In genomic region chr4:43402393-43402792, GRCh38 we compare ENCODE assay signal across 6 cellular contexts.
"Had no signal": no experiment of that assay in that cellular context is flagged by ENCODE, and none has a peak within 500 bp of the region (broad histone marks: within the 10 kb centered on the region; RNA-seq: fewer than 3 reads in every experiment).

No MANE protein-coding gene starts in this region.

- FAIRE-seq: HepG2, HTR-8/SVneo, K562 had no signal

- H3K27me3 Mint-ChIP-seq: IgD-negative memory B cell had no signal

- ATAC-seq: HepG2, K562 had no signal

- DNase-seq: IMR-90 had no signal

- H3K4me3 ChIP-seq: K562 had no signal

- H3K27ac Mint-ChIP-seq: IgD-negative memory B cell had no signal

- H3K4me1 Mint-ChIP-seq: IgD-negative memory B cell had no signal

- H3K36me3 Mint-ChIP-seq: IgD-negative memory B cell had no signal

- H3K27ac ChIP-seq: HL-60 had no signal

- H3K4me3 Mint-ChIP-seq: IgD-negative memory B cell had no signal
